In genomic region chrX:41180194-41180902, GRCh38 we compare ENCODE assay signal across 8 cellular contexts.
A peak's percentile ranks its signal among the peaks of the same experiment; 100 is the strongest.
DNase-seq lines count a peak whose midpoint lies in the region; ATAC-seq, FAIRE-seq and TF ChIP-seq lines count a peak whose summit lies in the region.

No MANE protein-coding gene starts in this region.

- CTCF ChIA-PET in AG04449 (lab: Yijun Ruan, JAX) (interaction anchor here (0.6 to 5.9 kb wide), 31 partner anchors 8 to 636 kb away, joined by 3 to 57 read pairs (median 4); no protein-coding TSS in a partner anchor), endothelial cell of umbilical vein (lab: Charles Lee) (interaction anchor here (0.6 to 2.7 kb wide), 30 partner anchors 8 to 636 kb away, joined by 3 to 34 read pairs (median 4); no protein-coding TSS in a partner anchor)

- peaks cover 7% of the 10 kb centered on the region for H3K79me2 ChIP-seq in endothelial cell of umbilical vein (ENCODE audit: control insufficient read depth, insufficient read depth, low read length)

- H2AFZ ChIP-seq in endothelial cell of umbilical vein (ENCODE audit: low read depth, low read length): no peak overlapping the region

- ATAC-seq in HG02973 (IDR thresholded peaks at IDR 0.05; ENCODE audit: unreplicated experiment): peak; percentile 61

- H3K9me3 ChIP-seq in endothelial cell of umbilical vein (replicated peaks; ENCODE audit: control insufficient read depth, insufficient read depth, low read length) (no peaks in the 10 kb centered on the region), tibial artery (no peaks in the 10 kb centered on the region)

- peaks cover 4% of the 10 kb centered on the region for H3K4me1 Mint-ChIP-seq in nephron

- no peaks in the 10 kb centered on the region for H3K27me3 ChIP-seq in endothelial cell of umbilical vein (ENCODE audit: control insufficient read depth in 2 of 2, insufficient read depth in 2 of 2, low read length in 2 of 2)
- no peaks in the 10 kb centered on the region for H3K27me3 ChIP-seq in tibial artery

- H3K36me3 ChIP-seq in endothelial cell of umbilical vein (ENCODE audit: control insufficient read depth in 2 of 2, extremely low read depth in 1 of 2, insufficient read depth in 2 of 2, low read length in 2 of 2): no peaks in the 10 kb centered on the region
- H3K36me3 ChIP-seq in tibial artery: peaks cover 3 to 15% (median 13%) of the 10 kb centered on the region in 3 donors

- POLR2A ChIA-PET in AG04449 (lab: Yijun Ruan, JAX) (no interaction called here), endothelial cell of umbilical vein (lab: Charles Lee) (interaction anchor here (0.6 kb wide), 1 partner anchor 284 kb away, joined by 3 read pairs; no protein-coding TSS in a partner anchor)

- no peaks in the 10 kb centered on the region for H4K20me1 ChIP-seq in endothelial cell of umbilical vein (replicated peaks; ENCODE audit: control insufficient read depth, extremely low read depth, insufficient read depth, low read length)

- no peaks in the 10 kb centered on the region for H3K9me3 Mint-ChIP-seq in nephron

- in situ Hi-C loops in GM13976 (cut with MboI; ENCODE audit: low sequenced_read_pairs, unreplicated experiment): no loop called here

- peak; percentile 3 for DNase-seq in AG04449 (ENCODE audit: low read depth, low spot score)
- DNase-seq in GM13976 (ENCODE audit: low spot score): peak; percentile 50
- peak; percentile 7 for DNase-seq in NCI-H524 treated with DMSO at 0.1 percent for 48 hours (lab: John Stamatoyannopoulos, UW)
- peak; percentile 66 for DNase-seq in activated CD8-positive, alpha-beta memory T cell treated with anti-CD3 and anti-CD28 coated beads for 24 hours
- peak; percentile 66 for DNase-seq in endothelial cell of umbilical vein (ENCODE audit: low read depth, low spot score)
- peak in 1 of 2 donors; percentile 33 for DNase-seq in tibial artery

- H3K4me3 ChIP-seq in AG04449 (ENCODE audit: low read depth, low read length) (no peak overlapping the region), endothelial cell of umbilical vein (replicated peaks in 1 of 3; ENCODE audit: insufficient read depth in 1 of 3, low read depth in 1 of 3, low read length in 3 of 3) (no peak overlapping the region), tibial artery (no peak overlapping the region)

- no peak overlapping the region for H3K4me3 Mint-ChIP-seq in nephron

- no peak for TF ChIP-seq POLR2A in endothelial cell of umbilical vein (IDR thresholded peaks at IDR 0.05; ENCODE audit: low read depth, low read length)

- no peaks in the 10 kb centered on the region for H3K9me1 ChIP-seq in endothelial cell of umbilical vein (replicated peaks; ENCODE audit: control insufficient read depth, extremely low read depth, insufficient read depth, low read length)

- peak overlapping the region in 1 of 3 experiments; percentile 70 for H3K27ac Mint-ChIP-seq in nephron

- peak; percentile 83 for FAIRE-seq in endothelial cell of umbilical vein (lab: Jason Lieb, UNC)

- intact Hi-C loops in endothelial cell of umbilical vein (cut with micrococcal nuclease) (loop anchor here (1.0 kb wide), 1 partner anchor 73 kb away; no protein-coding TSS in a partner anchor), tibial artery (cut with DNase I; ENCODE audit: low total_unique reads) (loop anchor here (10.0 kb wide), 1 partner anchor 64 kb away; no protein-coding TSS in a partner anchor)

- H3K36me3 Mint-ChIP-seq in nephron (ENCODE audit: low read depth): peaks cover 49% of the 10 kb centered on the region

- BruUV-seq in endothelial cell of umbilical vein (replicated peaks; lab: Mats Ljungman, UMichigan): no TSS peak

- H3K4me1 ChIP-seq in endothelial cell of umbilical vein (ENCODE audit: control insufficient read depth, extremely low read depth, insufficient read depth, low read length): peaks cover 3% of the 10 kb centered on the region
- no peaks in the 10 kb centered on the region for H3K4me1 ChIP-seq in tibial artery

- no peak overlapping the region for H3K9ac ChIP-seq in endothelial cell of umbilical vein (replicated peaks; ENCODE audit: extremely low read depth, insufficient read depth, low read length)

- no peak overlapping the region for H3K4me2 ChIP-seq in endothelial cell of umbilical vein (ENCODE audit: insufficient read depth, low read length)

- H3K27me3 Mint-ChIP-seq in nephron (ENCODE audit: low read depth): no peaks in the 10 kb centered on the region

- TF ChIP-seq CTCF in AG04449 (IDR thresholded peaks at IDR 0.05; ENCODE audit: insufficient read depth, low read length, missing control alignments) (peak; percentile 63), GM13976 (IDR thresholded peaks at IDR 0.05; ENCODE audit: borderline replicate concordance, control extremely low read depth, extremely low read depth, insufficient read depth, missing control alignments) (peak; percentile 82), endothelial cell of umbilical vein (IDR thresholded peaks at IDR 0.05; ENCODE audit: extremely low read depth in 1 of 2, insufficient read depth in 1 of 2, low read depth in 1 of 2, low read length in 2 of 2) (peak; percentile 45 to 52), nephron (IDR thresholded peaks at IDR 0.05; ENCODE audit: unreplicated experiment in 3 of 3) (peak; percentile 58 to 64 (median 62)), tibial artery (IDR thresholded peaks at IDR 0.05) (peak; percentile 31 to 53)

- no peak overlapping the region for H3K27ac ChIP-seq in endothelial cell of umbilical vein (ENCODE audit: insufficient read depth, low read depth, low read length)
- no peak overlapping the region for H3K27ac ChIP-seq in tibial artery

- dilution Hi-C loops in endothelial cell of umbilical vein (cut with MboI; ENCODE audit: extremely low pct_ligation_motif_present, low sequenced_read_pairs): no loop called here

TF ChIP-seq in endothelial cell of umbilical vein, 7 proteins besides CTCF, POLR2A, EP300 and RAD21:
- no peak for TF ChIP-seq POLR2AphosphoS5 (IDR thresholded peaks at IDR 0.05; ENCODE audit: insufficient read depth, low read depth, low read length)
- TF ChIP-seq FOS (IDR thresholded peaks at IDR 0.05; ENCODE audit: borderline replicate concordance, insufficient read depth, low read length): no peak
- TF ChIP-seq GATA2 (IDR thresholded peaks at IDR 0.05; ENCODE audit: insufficient read depth, insufficient read length, low read depth, low read length): no peak
- no peak for TF ChIP-seq JUN (IDR thresholded peaks at IDR 0.05; ENCODE audit: borderline replicate concordance, insufficient read depth, insufficient read length, low read depth)
- TF ChIP-seq EZH2 (IDR thresholded peaks at IDR 0.05; ENCODE audit: borderline replicate concordance, low read depth, low read length, severe bottlenecking): no peak
- TF ChIP-seq, protein P1, sequence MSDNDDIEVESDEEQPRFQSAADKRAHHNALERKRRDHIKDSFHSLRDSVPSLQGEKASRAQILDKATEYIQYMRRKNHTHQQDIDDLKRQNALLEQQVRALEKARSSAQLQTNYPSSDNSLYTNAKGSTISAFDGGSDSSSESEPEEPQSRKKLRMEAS (IDR thresholded peaks at IDR 0.05; ENCODE audit: insufficient read depth, insufficient read length): no peak
- TF ChIP-seq MYC (IDR thresholded peaks at IDR 0.05; ENCODE audit: low read depth, low read length): no peak
